In the genomic region with DNA sequence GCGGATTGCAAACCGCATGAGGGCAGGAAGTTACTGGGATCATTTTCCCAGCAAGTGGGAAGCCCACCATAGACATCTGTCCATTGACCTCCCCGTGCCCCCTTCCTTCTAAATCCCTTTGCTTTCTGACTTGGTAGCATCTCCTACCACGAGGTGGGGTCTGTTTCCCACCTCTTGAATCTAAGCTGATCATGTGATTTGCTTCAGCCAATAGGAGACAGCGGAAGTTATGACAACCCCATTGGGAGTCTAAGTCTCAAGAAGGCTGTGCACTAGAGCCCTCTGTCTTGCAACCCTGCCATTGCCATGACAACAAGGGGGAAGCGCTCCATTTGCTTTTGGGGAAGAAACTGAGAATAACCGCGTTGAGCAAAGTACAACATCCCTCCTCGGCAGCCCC, we compare ENCODE assay signal across 1 cellular context.
TF ChIP-seq lines count a peak whose summit lies in the region.

No MANE protein-coding gene starts in this region.

TF ChIP-seq in GM23338, 12 proteins besides CTCF, POLR2A, EP300 and RAD21 (continued from another document):
- TF ChIP-seq ETS1 (IDR thresholded peaks at IDR 0.05) (no peak), ZNF114 (CRISPR knock-in tag; IDR thresholded peaks at IDR 0.05) (no peak), CREB1 (CRISPR knock-in tag; IDR thresholded peaks at IDR 0.05; ENCODE audit: low read depth) (no peak), POLR2AphosphoS5 (IDR thresholded peaks at IDR 0.05; ENCODE audit: low read depth) (no peak)
